Comparison of ENCODE assay signal across 21 cellular contexts in genomic region chr9:13567833-13568232, GRCh38.
DNase-seq lines count a peak whose midpoint lies in the region; ATAC-seq and TF ChIP-seq lines count a peak whose summit lies in the region.
"Had no signal": no experiment of that assay in that cellular context is flagged by ENCODE, and none has a peak within 500 bp of the region (broad histone marks: within the 10 kb centered on the region; RNA-seq: fewer than 3 reads in every experiment).

No MANE protein-coding gene starts in this region.

- H3K9me3 ChIP-seq in hepatocyte (ENCODE audit: low read depth): no peaks in the 10 kb centered on the region
- no peaks in the 10 kb centered on the region for H3K9me3 ChIP-seq in skeletal muscle satellite cell (replicated peaks; ENCODE audit: low read length)
- H3K9me3 ChIP-seq: pancreas, SK-N-SH had no signal

- peak overlapping the region; percentile 77 for H2AFZ ChIP-seq in ACC112 (ENCODE audit: low read length, unreplicated experiment)
- H2AFZ ChIP-seq in hepatocyte: no peak overlapping the region

- H3K9me2 ChIP-seq in hepatocyte (replicated peaks; ENCODE audit: insufficient read depth): no peaks in the 10 kb centered on the region
- H3K9me2 ChIP-seq: SK-N-SH had no signal

- H3K4me1 ChIP-seq in ACC112 (ENCODE audit: control insufficient read depth, insufficient read depth, low read length, unreplicated experiment): no peaks in the 10 kb centered on the region
- H3K4me1 ChIP-seq in hepatocyte (ENCODE audit: insufficient read depth): no peaks in the 10 kb centered on the region
- no peaks in the 10 kb centered on the region for H3K4me1 ChIP-seq in skeletal muscle satellite cell (ENCODE audit: control insufficient read depth, insufficient read depth, low read length)
- H3K4me1 ChIP-seq: pancreas had no signal

- H3K4me3 ChIP-seq in ACC112 (ENCODE audit: low read depth, low read length) (peak overlapping the region; percentile 69), hepatocyte (no peak overlapping the region), skeletal muscle satellite cell (ENCODE audit: low read length) (no peak overlapping the region)
- H3K4me3 ChIP-seq: cardiac muscle cell, GM12878 had no signal

- no peak for ATAC-seq in HG03159 (IDR thresholded peaks at IDR 0.05; ENCODE audit: unreplicated experiment)
- ATAC-seq in HG02571 (IDR thresholded peaks at IDR 0.05; ENCODE audit: unreplicated experiment): no peak
- no peak for ATAC-seq in HG03521 (IDR thresholded peaks at IDR 0.05; ENCODE audit: unreplicated experiment)
- ATAC-seq: activated T-helper 17 cell treated with anti-CD3 and anti-CD28 coated beads, Interleukin-2, amount 50 U/mL, for 72 hours; effector memory CD8-positive, alpha-beta T cell; GM12878; HCT116 had no signal

- H3K27me3 ChIP-seq in ACC112 (ENCODE audit: insufficient read depth, low read length) (no peaks in the 10 kb centered on the region), hepatocyte (no peaks in the 10 kb centered on the region), skeletal muscle satellite cell (ENCODE audit: control insufficient read depth, insufficient read depth, low read length) (no peaks in the 10 kb centered on the region)
- H3K27me3 ChIP-seq: cardiac muscle cell, pancreas had no signal

- TF ChIP-seq CTCF in hepatocyte (IDR thresholded peaks at IDR 0.05; ENCODE audit: poor library complexity): no peak

- H3K9ac ChIP-seq in skeletal muscle satellite cell (ENCODE audit: low read depth, low read length): no peak overlapping the region
- H3K9ac ChIP-seq: SK-N-SH had no signal

- no peaks in the 10 kb centered on the region for H4K20me1 ChIP-seq in hepatocyte (ENCODE audit: insufficient read depth, poor library complexity, severe bottlenecking)

- 72% methylated on average over 4 of the region's 4 CpGs for WGBS in hepatocyte (ENCODE audit: low lambda C conversion rate, missing lambda C conversion rate)

- H3K4me2 ChIP-seq in hepatocyte (no peak overlapping the region), skeletal muscle satellite cell (ENCODE audit: low read length) (peak overlapping the region; percentile 87)
- H3K4me2 ChIP-seq: SK-N-SH had no signal

- in situ Hi-C loops in KBM-7 (cut with MboI; ENCODE audit: low pct_unique_long_range_greater_than_20kb, low sequenced_read_pairs): no loop called here

- H3K27ac ChIP-seq in ACC112 (ENCODE audit: low read depth, low read length): no peak overlapping the region
- H3K27ac ChIP-seq in caudate nucleus (ENCODE audit: low read depth, low read length): peak overlapping the region; percentile 91
- H3K27ac ChIP-seq in hepatocyte: peak overlapping the region; percentile 65
- H3K27ac ChIP-seq: cardiac muscle cell had no signal

- H3K79me2 ChIP-seq in ACC112 (ENCODE audit: control insufficient read depth, insufficient read depth, low read length, unreplicated experiment) (no peaks in the 10 kb centered on the region), hepatocyte (no peaks in the 10 kb centered on the region)

- DNase-seq in caudate nucleus (lab: John Stamatoyannopoulos, UW): no peak
- no peak for DNase-seq in hepatocyte (ENCODE audit: low spot score)
- DNase-seq in KBM-7: no peak
- DNase-seq: activated CD4-positive, CD25-positive, alpha-beta regulatory T cell treated with anti-CD3 and anti-CD28 coated beads, Interleukin-2, amount 50 U/mL, for 72 hours; effector memory CD8-positive, alpha-beta T cell; GDM1; naive B cell; NCI-H1048; pancreas; SK-N-SH; T1000; trophoblast cell had no signal

- H3K36me3 ChIP-seq in ACC112 (ENCODE audit: insufficient read depth, low read length) (no peaks in the 10 kb centered on the region), hepatocyte (replicated peaks; ENCODE audit: insufficient read depth, low read depth) (no peaks in the 10 kb centered on the region), skeletal muscle satellite cell (ENCODE audit: insufficient read depth, low read length) (no peaks in the 10 kb centered on the region)
- H3K36me3 ChIP-seq: cardiac muscle cell, pancreas had no signal
